In the genomic region with DNA sequence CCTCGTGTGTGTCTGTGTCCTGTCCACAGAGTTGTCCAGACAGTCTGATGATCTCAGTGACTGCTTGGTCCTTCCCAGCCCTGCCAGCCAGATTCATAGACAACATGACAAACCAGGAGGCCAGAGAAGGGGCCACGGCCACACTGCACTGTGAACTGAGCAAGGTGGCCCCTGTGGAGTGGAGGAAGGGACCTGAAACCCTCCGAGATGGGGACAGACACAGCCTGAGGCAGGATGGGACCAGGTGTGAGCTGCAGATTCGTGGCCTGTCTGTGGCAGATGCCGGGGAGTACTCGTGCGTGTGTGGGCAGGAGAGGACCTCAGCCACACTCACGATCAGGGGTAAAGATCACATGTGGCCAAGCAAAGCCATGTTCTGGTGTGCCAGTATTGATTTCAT, we compare ENCODE assay signal across 18 cellular contexts.
DNase-seq lines count a peak whose midpoint lies in the region; ATAC-seq and TF ChIP-seq lines count a peak whose summit lies in the region.
"Had no signal": no experiment of that assay in that cellular context is flagged by ENCODE, and none has a peak within 500 bp of the region (broad histone marks: within the 10 kb centered on the region; RNA-seq: fewer than 3 reads in every experiment).

No MANE protein-coding gene starts in this region.

- peaks cover 40% of the 10 kb centered on the region for H3K36me3 Mint-ChIP-seq in activated T-cell treated with anti-CD3 and anti-CD28 coated beads, Interleukin-2, amount 50 U/mL, for 4 hours (ENCODE audit: insufficient read depth)
- H3K36me3 Mint-ChIP-seq in activated CD8-positive, alpha-beta T cell treated with anti-CD3 and anti-CD28 coated beads, Interleukin-2, amount 10 ng/mL, durations not matched to agents 7 days and 5 days (ENCODE audit: low read depth) = peaks cover 12% of the 10 kb centered on the region

- H3K4me1 ChIP-seq in left ventricle myocardium inferior (no peaks in the 10 kb centered on the region), aorta (ENCODE audit: control insufficient read depth in 1 of 2, insufficient read depth in 2 of 2, low read length in 2 of 2) (no peaks in the 10 kb centered on the region)

- CTCF ChIA-PET in activated CD8-positive, alpha-beta T cell treated with anti-CD3 and anti-CD28 coated beads, Interleukin-2, amount 10 ng/mL, durations not matched to agents 7 days and 5 days (lab: Charles Lee) = no interaction called here

- peak; percentile 5 for DNase-seq in activated T-cell treated with anti-CD3 and anti-CD28 coated beads, Interleukin-2, amount 50 U/mL, for 1 hour
- DNase-seq in activated T-cell treated with anti-CD3 and anti-CD28 coated beads, Interleukin-2, amount 50 U/mL, for 4 hours = no peak
- DNase-seq in left cardiac atrium (peak; percentile 10), left ventricle myocardium inferior (no peak), posterior cingulate gyrus (peak in 6 of 10 donors; percentile 2 to 61 (median 33)), aorta (peak; percentile 20 to 72), NCI-H82 (lab: John Stamatoyannopoulos, UW) (no peak)
- no peak for DNase-seq in activated CD8-positive, alpha-beta T cell treated with anti-CD3 and anti-CD28 coated beads, Interleukin-2, amount 10 ng/mL, durations not matched to agents 7 days and 5 days
- DNase-seq: AML-193, DMS79, HFFc6, NCI-H1092 treated with DMSO at 0.1 percent for 48 hours, NCI-H2081, NCI-H748 treated with DMSO at 0.1 percent for 48 hours, PC-9 had no signal

- peaks cover 43% of the 10 kb centered on the region for H3K9me3 Mint-ChIP-seq in activated T-cell treated with anti-CD3 and anti-CD28 coated beads, Interleukin-2, amount 50 U/mL, for 4 hours
- peaks cover 19% of the 10 kb centered on the region for H3K9me3 Mint-ChIP-seq in activated CD8-positive, alpha-beta T cell treated with anti-CD3 and anti-CD28 coated beads, Interleukin-2, amount 10 ng/mL, durations not matched to agents 7 days and 5 days (ENCODE audit: insufficient read depth)

- H3K27ac ChIP-seq in left ventricle myocardium inferior (replicated peaks) (no peak overlapping the region), aorta (ENCODE audit: low read depth in 1 of 2, low read length in 2 of 2) (no peak overlapping the region)
- H3K27ac ChIP-seq: 22Rv1, C4-2B, PC-9, RWPE1 had no signal

- no peak overlapping the region for H3K4me3 Mint-ChIP-seq in activated T-cell treated with anti-CD3 and anti-CD28 coated beads, Interleukin-2, amount 50 U/mL, for 4 hours
- H3K4me3 Mint-ChIP-seq in activated CD8-positive, alpha-beta T cell treated with anti-CD3 and anti-CD28 coated beads, Interleukin-2, amount 10 ng/mL, durations not matched to agents 7 days and 5 days = no peak overlapping the region
- H3K4me3 Mint-ChIP-seq: HFFc6 had no signal

- H3K4me1 Mint-ChIP-seq in activated T-cell treated with anti-CD3 and anti-CD28 coated beads, Interleukin-2, amount 50 U/mL, for 4 hours (ENCODE audit: low read depth) = no peaks in the 10 kb centered on the region
- no peaks in the 10 kb centered on the region for H3K4me1 Mint-ChIP-seq in activated CD8-positive, alpha-beta T cell treated with anti-CD3 and anti-CD28 coated beads, Interleukin-2, amount 10 ng/mL, durations not matched to agents 7 days and 5 days (ENCODE audit: low read depth)

- H3K27ac Mint-ChIP-seq in activated CD8-positive, alpha-beta T cell treated with anti-CD3 and anti-CD28 coated beads, Interleukin-2, amount 10 ng/mL, durations not matched to agents 7 days and 5 days = no peak overlapping the region
- H3K27ac Mint-ChIP-seq: HFFc6 had no signal

- H3K27me3 Mint-ChIP-seq in activated T-cell treated with anti-CD3 and anti-CD28 coated beads, Interleukin-2, amount 50 U/mL, for 4 hours (ENCODE audit: low read depth) = no peaks in the 10 kb centered on the region
- no peaks in the 10 kb centered on the region for H3K27me3 Mint-ChIP-seq in activated CD8-positive, alpha-beta T cell treated with anti-CD3 and anti-CD28 coated beads, Interleukin-2, amount 10 ng/mL, durations not matched to agents 7 days and 5 days (ENCODE audit: low read depth)

- peaks cover 34% of the 10 kb centered on the region for H3K9me3 ChIP-seq in left ventricle myocardium inferior (replicated peaks)
- H3K9me3 ChIP-seq in aorta (ENCODE audit: control insufficient read depth, low read length) = peaks cover 12% of the 10 kb centered on the region

- no peak for ATAC-seq in activated T-cell treated with anti-CD3 and anti-CD28 coated beads, Interleukin-2, amount 50 U/mL, for 4 hours
- ATAC-seq in left cardiac atrium (no peak), aorta (ENCODE audit: low FRiP score) (no peak)
- ATAC-seq in activated CD8-positive, alpha-beta T cell treated with anti-CD3 and anti-CD28 coated beads, Interleukin-2, amount 10 ng/mL, durations not matched to agents 7 days and 5 days = no peak

- intact Hi-C loops in left cardiac atrium (cut with DNase I) (no loop called here), left ventricle myocardium inferior (cut with micrococcal nuclease) (no loop called here), posterior cingulate gyrus (cut with DNase I) (no loop called here), aorta (cut with DNase I) (no loop called here)

- no peak overlapping the region for H3K4me3 ChIP-seq in left ventricle myocardium inferior
- H3K4me3 ChIP-seq in aorta (ENCODE audit: low read length in 2 of 2) = no peak overlapping the region
- H3K4me3 ChIP-seq: PC-9 had no signal

- WGBS in aorta, 2 donors = 89 to 90% methylated on average over 8 of the region's 8 CpGs

- H3K36me3 ChIP-seq in left ventricle myocardium inferior (peaks cover 57% of the 10 kb centered on the region), aorta (ENCODE audit: control insufficient read depth in 1 of 2, insufficient read depth in 2 of 2, low read length in 1 of 2) (no peaks in the 10 kb centered on the region)

- no peaks in the 10 kb centered on the region for H3K27me3 ChIP-seq in left ventricle myocardium inferior (ENCODE audit: low read depth)
- H3K27me3 ChIP-seq in aorta (ENCODE audit: control insufficient read depth in 1 of 2, insufficient read depth in 2 of 2, low read length in 1 of 2) = no peaks in the 10 kb centered on the region

- POLR2A ChIA-PET in activated CD8-positive, alpha-beta T cell treated with anti-CD3 and anti-CD28 coated beads, Interleukin-2, amount 10 ng/mL, durations not matched to agents 7 days and 5 days (lab: Charles Lee) = interaction anchor here (0.6 kb wide), 1 partner anchor 18 kb away, joined by 3 read pairs; no protein-coding TSS in a partner anchor

- no peak for TF ChIP-seq CTCF in left ventricle myocardium inferior (IDR thresholded peaks at IDR 0.05; ENCODE audit: borderline replicate concordance)

Comparison
In these comparisons a context has a peak if more than half of its experiments do, and no peak if none do; other contexts are left out.
1. DNase-seq: peak in activated T-cell treated with anti-CD3 and anti-CD28 coated beads, Interleukin-2, amount 50 U/mL, for 1 hour (single experiment), left cardiac atrium (single experiment), posterior cingulate gyrus (6 of 10) and aorta (2 of 2); none in activated T-cell treated with anti-CD3 and anti-CD28 coated beads, Interleukin-2, amount 50 U/mL, for 4 hours (single experiment), left ventricle myocardium inferior (single experiment), NCI-H82 (single experiment) and activated CD8-positive, alpha-beta T cell treated with anti-CD3 and anti-CD28 coated beads, Interleukin-2, amount 10 ng/mL, durations not matched to agents 7 days and 5 days (single experiment).